1 cellular context compared by ENCODE assay signal in the genomic region with DNA sequence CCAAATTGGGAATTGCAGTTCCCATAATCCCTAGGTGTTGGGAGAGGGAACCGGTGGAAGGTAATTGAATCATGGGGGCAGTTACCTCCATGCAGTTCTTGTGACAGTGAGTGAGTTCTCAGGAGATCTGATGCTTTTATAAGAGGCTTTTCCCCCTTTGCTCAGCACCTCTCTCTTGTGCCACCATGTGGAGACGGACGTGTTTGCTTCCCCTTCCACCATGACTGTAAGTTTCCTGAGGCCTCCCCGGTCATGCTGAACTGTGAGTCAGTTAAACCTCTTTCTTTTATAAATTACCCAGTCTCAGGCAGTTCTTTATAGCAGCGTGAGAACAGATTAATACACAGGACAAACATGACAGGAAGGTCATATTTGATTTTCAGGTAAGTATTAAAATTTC.
A peak's percentile ranks its signal among the peaks of the same experiment; 100 is the strongest.
TF ChIP-seq lines count a peak whose summit lies in the region.

No MANE protein-coding gene starts in this region.

TF ChIP-seq in HepG2, 621 proteins besides CTCF, POLR2A, EP300 and RAD21 (continued from another document):
- TF ChIP-seq, protein P1, sequence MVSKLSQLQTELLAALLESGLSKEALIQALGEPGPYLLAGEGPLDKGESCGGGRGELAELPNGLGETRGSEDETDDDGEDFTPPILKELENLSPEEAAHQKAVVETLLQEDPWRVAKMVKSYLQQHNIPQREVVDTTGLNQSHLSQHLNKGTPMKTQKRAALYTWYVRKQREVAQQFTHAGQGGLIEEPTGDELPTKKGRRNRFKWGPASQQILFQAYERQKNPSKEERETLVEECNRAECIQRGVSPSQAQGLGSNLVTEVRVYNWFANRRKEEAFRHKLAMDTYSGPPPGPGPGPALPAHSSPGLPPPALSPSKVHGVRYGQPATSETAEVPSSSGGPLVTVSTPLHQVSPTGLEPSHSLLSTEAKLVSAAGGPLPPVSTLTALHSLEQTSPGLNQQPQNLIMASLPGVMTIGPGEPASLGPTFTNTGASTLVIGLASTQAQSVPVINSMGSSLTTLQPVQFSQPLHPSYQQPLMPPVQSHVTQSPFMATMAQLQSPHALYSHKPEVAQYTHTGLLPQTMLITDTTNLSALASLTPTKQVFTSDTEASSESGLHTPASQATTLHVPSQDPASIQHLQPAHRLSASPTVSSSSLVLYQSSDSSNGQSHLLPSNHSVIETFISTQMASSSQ (IDR thresholded peaks at IDR 0.05; ENCODE audit: low read depth): no peak
- TF ChIP-seq, protein P1 (CRISPR knock-in tag; IDR thresholded peaks at IDR 0.05; ENCODE audit: borderline replicate concordance): no peak
- TF ChIP-seq ZFP62 (CRISPR knock-in tag; IDR thresholded peaks at IDR 0.05) (no peak), ZNF530 (CRISPR knock-in tag; IDR thresholded peaks at IDR 0.05; ENCODE audit: low read depth) (no peak), SMAD3 (CRISPR knock-in tag; IDR thresholded peaks at IDR 0.05) (no peak), NRL (CRISPR knock-in tag; IDR thresholded peaks at IDR 0.05; ENCODE audit: borderline replicate concordance) (no peak), HNRNPUL1 (IDR thresholded peaks at IDR 0.05; ENCODE audit: low read depth, low read length) (no peak), HOXD1 (CRISPR knock-in tag; IDR thresholded peaks at IDR 0.05) (no peak), SNAI1 (CRISPR knock-in tag; IDR thresholded peaks at IDR 0.05; ENCODE audit: borderline replicate concordance) (no peak), ELF3 (CRISPR knock-in tag; IDR thresholded peaks at IDR 0.05) (no peak), TEAD3 (CRISPR knock-in tag; optimal IDR thresholded peaks at IDR 0.05; ENCODE audit: borderline replicate concordance) (peak; percentile 15), ZSCAN9 (CRISPR knock-in tag; IDR thresholded peaks at IDR 0.05; ENCODE audit: borderline replicate concordance) (no peak), SCMH1 (CRISPR knock-in tag; IDR thresholded peaks at IDR 0.05; ENCODE audit: borderline replicate concordance) (no peak), RFXANK (CRISPR knock-in tag; IDR thresholded peaks at IDR 0.05) (no peak), ZNF124 (CRISPR knock-in tag; IDR thresholded peaks at IDR 0.05) (0 out of 2 replicates have a peak, but pooled peaks have one; percentile 48), CHCHD3 (CRISPR knock-in tag; IDR thresholded peaks at IDR 0.05) (no peak), CBFB (CRISPR knock-in tag; IDR thresholded peaks at IDR 0.05) (no peak), ZNF557 (CRISPR knock-in tag; IDR thresholded peaks at IDR 0.05) (no peak), ZNF558 (CRISPR knock-in tag; IDR thresholded peaks at IDR 0.05; ENCODE audit: borderline replicate concordance) (no peak), SMC3 (IDR thresholded peaks at IDR 0.05; ENCODE audit: low read length) (peak; percentile 67; the same call in 1 of the 2 replicates), ATF7-NPFF (CRISPR knock-in tag; IDR thresholded peaks at IDR 0.05; ENCODE audit: low read depth) (no peak)
- TF ChIP-seq, protein P2, sequence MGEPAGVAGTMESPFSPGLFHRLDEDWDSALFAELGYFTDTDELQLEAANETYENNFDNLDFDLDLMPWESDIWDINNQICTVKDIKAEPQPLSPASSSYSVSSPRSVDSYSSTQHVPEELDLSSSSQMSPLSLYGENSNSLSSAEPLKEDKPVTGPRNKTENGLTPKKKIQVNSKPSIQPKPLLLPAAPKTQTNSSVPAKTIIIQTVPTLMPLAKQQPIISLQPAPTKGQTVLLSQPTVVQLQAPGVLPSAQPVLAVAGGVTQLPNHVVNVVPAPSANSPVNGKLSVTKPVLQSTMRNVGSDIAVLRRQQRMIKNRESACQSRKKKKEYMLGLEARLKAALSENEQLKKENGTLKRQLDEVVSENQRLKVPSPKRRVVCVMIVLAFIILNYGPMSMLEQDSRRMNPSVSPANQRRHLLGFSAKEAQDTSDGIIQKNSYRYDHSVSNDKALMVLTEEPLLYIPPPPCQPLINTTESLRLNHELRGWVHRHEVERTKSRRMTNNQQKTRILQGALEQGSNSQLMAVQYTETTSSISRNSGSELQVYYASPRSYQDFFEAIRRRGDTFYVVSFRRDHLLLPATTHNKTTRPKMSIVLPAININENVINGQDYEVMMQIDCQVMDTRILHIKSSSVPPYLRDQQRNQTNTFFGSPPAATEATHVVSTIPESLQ (CRISPR knock-in tag; conservative IDR thresholded peaks at IDR 0.05): no peak
- TF ChIP-seq, protein P3, sequence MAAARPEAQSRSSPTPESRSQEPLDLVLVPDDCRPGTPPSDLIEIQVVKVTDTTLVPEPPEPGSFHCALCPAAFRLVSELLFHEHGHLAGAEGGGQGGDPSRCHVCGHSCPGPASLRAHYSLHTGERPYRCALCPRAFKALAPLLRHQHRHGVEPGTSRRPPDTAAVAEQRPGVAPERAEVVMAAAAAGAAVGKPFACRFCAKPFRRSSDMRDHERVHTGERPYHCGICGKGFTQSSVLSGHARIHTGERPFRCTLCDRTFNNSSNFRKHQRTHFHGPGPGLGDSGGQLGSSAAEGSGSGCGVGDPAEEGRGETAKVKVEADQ (CRISPR knock-in tag; IDR thresholded peaks at IDR 0.05; ENCODE audit: borderline replicate concordance): no peak
- TF ChIP-seq, protein P4, sequence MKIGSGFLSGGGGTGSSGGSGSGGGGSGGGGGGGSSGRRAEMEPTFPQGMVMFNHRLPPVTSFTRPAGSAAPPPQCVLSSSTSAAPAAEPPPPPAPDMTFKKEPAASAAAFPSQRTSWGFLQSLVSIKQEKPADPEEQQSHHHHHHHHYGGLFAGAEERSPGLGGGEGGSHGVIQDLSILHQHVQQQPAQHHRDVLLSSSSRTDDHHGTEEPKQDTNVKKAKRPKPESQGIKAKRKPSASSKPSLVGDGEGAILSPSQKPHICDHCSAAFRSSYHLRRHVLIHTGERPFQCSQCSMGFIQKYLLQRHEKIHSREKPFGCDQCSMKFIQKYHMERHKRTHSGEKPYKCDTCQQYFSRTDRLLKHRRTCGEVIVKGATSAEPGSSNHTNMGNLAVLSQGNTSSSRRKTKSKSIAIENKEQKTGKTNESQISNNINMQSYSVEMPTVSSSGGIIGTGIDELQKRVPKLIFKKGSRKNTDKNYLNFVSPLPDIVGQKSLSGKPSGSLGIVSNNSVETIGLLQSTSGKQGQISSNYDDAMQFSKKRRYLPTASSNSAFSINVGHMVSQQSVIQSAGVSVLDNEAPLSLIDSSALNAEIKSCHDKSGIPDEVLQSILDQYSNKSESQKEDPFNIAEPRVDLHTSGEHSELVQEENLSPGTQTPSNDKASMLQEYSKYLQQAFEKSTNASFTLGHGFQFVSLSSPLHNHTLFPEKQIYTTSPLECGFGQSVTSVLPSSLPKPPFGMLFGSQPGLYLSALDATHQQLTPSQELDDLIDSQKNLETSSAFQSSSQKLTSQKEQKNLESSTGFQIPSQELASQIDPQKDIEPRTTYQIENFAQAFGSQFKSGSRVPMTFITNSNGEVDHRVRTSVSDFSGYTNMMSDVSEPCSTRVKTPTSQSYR (CRISPR knock-in tag; IDR thresholded peaks at IDR 0.05; ENCODE audit: borderline replicate concordance): no peak
- TF ChIP-seq, protein P5, sequence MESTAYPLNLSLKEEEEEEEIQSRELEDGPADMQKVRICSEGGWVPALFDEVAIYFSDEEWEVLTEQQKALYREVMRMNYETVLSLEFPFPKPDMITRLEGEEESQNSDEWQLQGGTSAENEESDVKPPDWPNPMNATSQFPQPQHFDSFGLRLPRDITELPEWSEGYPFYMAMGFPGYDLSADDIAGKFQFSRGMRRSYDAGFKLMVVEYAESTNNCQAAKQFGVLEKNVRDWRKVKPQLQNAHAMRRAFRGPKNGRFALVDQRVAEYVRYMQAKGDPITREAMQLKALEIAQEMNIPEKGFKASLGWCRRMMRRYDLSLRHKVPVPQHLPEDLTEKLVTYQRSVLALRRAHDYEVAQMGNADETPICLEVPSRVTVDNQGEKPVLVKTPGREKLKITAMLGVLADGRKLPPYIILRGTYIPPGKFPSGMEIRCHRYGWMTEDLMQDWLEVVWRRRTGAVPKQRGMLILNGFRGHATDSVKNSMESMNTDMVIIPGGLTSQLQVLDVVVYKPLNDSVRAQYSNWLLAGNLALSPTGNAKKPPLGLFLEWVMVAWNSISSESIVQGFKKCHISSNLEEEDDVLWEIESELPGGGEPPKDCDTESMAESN (CRISPR knock-in tag; conservative IDR thresholded peaks at IDR 0.05): 0 out of 2 replicates have a peak, but pooled peaks have one; percentile 35
- TF ChIP-seq, protein P6, sequence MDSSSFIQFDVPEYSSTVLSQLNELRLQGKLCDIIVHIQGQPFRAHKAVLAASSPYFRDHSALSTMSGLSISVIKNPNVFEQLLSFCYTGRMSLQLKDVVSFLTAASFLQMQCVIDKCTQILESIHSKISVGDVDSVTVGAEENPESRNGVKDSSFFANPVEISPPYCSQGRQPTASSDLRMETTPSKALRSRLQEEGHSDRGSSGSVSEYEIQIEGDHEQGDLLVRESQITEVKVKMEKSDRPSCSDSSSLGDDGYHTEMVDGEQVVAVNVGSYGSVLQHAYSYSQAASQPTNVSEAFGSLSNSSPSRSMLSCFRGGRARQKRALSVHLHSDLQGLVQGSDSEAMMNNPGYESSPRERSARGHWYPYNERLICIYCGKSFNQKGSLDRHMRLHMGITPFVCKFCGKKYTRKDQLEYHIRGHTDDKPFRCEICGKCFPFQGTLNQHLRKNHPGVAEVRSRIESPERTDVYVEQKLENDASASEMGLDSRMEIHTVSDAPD (CRISPR knock-in tag; IDR thresholded peaks at IDR 0.05): 0 out of 2 replicates have a peak, but pooled peaks have one; percentile 29
- TF ChIP-seq, protein P7, sequence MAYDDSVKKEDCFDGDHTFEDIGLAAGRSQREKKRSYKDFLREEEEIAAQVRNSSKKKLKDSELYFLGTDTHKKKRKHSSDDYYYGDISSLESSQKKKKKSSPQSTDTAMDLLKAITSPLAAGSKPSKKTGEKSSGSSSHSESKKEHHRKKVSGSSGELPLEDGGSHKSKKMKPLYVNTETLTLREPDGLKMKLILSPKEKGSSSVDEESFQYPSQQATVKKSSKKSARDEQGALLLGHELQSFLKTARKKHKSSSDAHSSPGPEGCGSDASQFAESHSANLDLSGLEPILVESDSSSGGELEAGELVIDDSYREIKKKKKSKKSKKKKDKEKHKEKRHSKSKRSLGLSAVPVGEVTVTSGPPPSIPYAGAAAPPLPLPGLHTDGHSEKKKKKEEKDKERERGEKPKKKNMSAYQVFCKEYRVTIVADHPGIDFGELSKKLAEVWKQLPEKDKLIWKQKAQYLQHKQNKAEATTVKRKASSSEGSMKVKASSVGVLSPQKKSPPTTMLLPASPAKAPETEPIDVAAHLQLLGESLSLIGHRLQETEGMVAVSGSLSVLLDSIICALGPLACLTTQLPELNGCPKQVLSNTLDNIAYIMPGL (CRISPR knock-in tag; IDR thresholded peaks at IDR 0.05; ENCODE audit: borderline replicate concordance in 1 of 2, low read depth in 1 of 2): 0 out of 4 replicates have a peak, but pooled peaks of 1 of the 2 experiments have one; percentile 37
- TF ChIP-seq, protein P8, sequence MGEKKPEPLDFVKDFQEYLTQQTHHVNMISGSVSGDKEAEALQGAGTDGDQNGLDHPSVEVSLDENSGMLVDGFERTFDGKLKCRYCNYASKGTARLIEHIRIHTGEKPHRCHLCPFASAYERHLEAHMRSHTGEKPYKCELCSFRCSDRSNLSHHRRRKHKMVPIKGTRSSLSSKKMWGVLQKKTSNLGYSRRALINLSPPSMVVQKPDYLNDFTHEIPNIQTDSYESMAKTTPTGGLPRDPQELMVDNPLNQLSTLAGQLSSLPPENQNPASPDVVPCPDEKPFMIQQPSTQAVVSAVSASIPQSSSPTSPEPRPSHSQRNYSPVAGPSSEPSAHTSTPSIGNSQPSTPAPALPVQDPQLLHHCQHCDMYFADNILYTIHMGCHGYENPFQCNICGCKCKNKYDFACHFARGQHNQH (CRISPR knock-in tag; IDR thresholded peaks at IDR 0.05): no peak
TF ChIP-seq in HepG2: peak in this region for 7.
